In the genomic region with DNA sequence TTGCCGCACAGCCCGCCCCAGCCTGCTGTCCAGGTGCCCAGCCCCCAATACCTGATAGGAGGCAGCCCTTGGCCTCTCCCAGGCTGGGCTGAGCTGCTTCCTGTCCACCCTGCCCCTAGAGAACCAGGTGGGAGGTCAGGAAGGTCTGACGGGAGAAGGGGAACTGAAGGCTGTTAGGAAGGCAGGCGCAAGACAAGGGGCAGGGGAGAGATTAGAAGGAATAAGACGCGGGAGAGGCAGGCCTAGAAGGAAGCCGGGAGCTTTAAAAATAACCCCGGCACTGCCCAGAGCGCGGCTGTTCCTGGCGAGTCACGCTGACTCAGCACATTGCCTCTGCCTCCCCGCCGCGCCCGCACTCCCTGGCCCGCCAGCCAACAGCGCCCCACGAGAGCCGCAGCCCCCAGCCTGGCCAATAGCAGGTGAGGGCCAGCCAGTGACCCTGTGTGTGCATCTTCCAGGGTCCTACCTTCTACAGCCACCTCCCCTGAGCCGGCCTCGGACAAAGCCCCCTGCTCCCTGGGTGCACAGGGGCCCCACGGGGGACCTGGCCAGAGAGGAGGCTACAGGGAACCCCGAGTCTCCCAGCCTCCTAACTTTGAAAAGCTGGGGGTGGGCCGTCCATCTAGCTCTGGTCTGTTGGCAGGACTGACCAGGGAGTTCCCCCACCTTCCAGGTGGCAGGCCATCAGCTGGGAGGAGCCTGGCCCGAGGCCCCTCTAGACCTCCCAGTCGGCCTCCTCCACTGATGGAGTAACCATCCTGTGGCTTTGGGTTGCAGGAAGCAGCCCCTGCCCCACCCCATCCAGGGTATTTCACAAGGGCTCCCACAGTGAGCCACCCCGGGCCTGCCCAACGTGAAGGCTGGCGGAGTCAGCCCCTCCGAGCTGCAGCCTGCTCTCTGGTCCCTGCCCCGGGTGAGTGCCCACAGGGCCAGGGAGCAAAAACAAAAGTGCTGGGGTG, we compare ENCODE assay signal across 8 cellular contexts. TPM values are rescaled to one million over a fixed set of nuclear protein-coding genes. Genes with fewer than 3 reads are reported as not detected.
DNase-seq lines count a peak whose midpoint lies in the region; ATAC-seq, FAIRE-seq and TF ChIP-seq lines count a peak whose summit lies in the region.

No MANE protein-coding gene starts in this region.

- no peaks in the 10 kb centered on the region for H3K27me3 Mint-ChIP-seq in activated T-helper 1 cell treated with anti-CD3 and anti-CD28 coated beads, Interleukin-12 subunit alpha, Interleukin-12 subunit beta, Interleukin-2, Interleukin-4 antibody, amounts not matched to agents 30 ng/mL and 10 ng/mL and 1 ng/mL, durations not matched to agents 14 hours and 24 hours and 36 hours (ENCODE audit: insufficient read depth)

- no peak overlapping the region; the same call in 1 of the 2 replicates for H2AFZ ChIP-seq in KMS-11 (ENCODE audit: low read depth)

- H3K9ac ChIP-seq in BLaER1 (peak overlapping the region; percentile 81), KMS-11 (peak overlapping the region; percentile 85), iPS-20b (ENCODE audit: low read depth, low read length) (peak overlapping the region; percentile 75; the same call in 1 of the 2 replicates)

- no peak for FAIRE-seq in small intestine (lab: Jason Lieb, UNC)

- H4K20me1 ChIP-seq in BLaER1 (peaks cover 31% of the 10 kb centered on the region), KMS-11 (ENCODE audit: insufficient read depth) (0 out of 2 replicates have a peak, but pooled peaks cover 4% of the 10 kb centered on the region)

- H3K4me1 Mint-ChIP-seq in activated T-helper 1 cell treated with anti-CD3 and anti-CD28 coated beads, Interleukin-12 subunit alpha, Interleukin-12 subunit beta, Interleukin-2, Interleukin-4 antibody, amounts not matched to agents 30 ng/mL and 10 ng/mL and 1 ng/mL, durations not matched to agents 14 hours and 24 hours and 36 hours (ENCODE audit: low read depth), result peaks cover 26% of the 10 kb centered on the region

- no peak overlapping the region for H3K27ac Mint-ChIP-seq in activated T-helper 1 cell treated with anti-CD3 and anti-CD28 coated beads, Interleukin-12 subunit alpha, Interleukin-12 subunit beta, Interleukin-2, Interleukin-4 antibody, amounts not matched to agents 30 ng/mL and 10 ng/mL and 1 ng/mL, durations not matched to agents 14 hours and 24 hours and 36 hours

- H3K36me3 Mint-ChIP-seq in activated T-helper 1 cell treated with anti-CD3 and anti-CD28 coated beads, Interleukin-12 subunit alpha, Interleukin-12 subunit beta, Interleukin-2, Interleukin-4 antibody, amounts not matched to agents 30 ng/mL and 10 ng/mL and 1 ng/mL, durations not matched to agents 14 hours and 24 hours and 36 hours (ENCODE audit: low read depth), result peaks cover 10% of the 10 kb centered on the region

- peaks cover 7% of the 10 kb centered on the region for H3K27me3 ChIP-seq in BLaER1
- H3K27me3 ChIP-seq in KMS-11 (ENCODE audit: insufficient read depth, low read depth), result no peaks in the 10 kb centered on the region
- no peaks in the 10 kb centered on the region for H3K27me3 ChIP-seq in body of pancreas
- peaks cover 6% of the 10 kb centered on the region for H3K27me3 ChIP-seq in iPS-20b (ENCODE audit: insufficient read depth, low read length)
- H3K27me3 ChIP-seq in small intestine (ENCODE audit: control insufficient read depth in 2 of 2, insufficient read depth in 2 of 2, low read length in 2 of 2), result no peaks in the 10 kb centered on the region

- H3K4me2 ChIP-seq in BLaER1, result peak overlapping the region; percentile 100
- H3K4me2 ChIP-seq in KMS-11, result peak overlapping the region; percentile 100

- intact Hi-C loops in body of pancreas (cut with DNase I), result no loop called here
- intact Hi-C loops in activated T-helper 1 cell treated with anti-CD3 and anti-CD28 coated beads, Interleukin-12 subunit alpha, Interleukin-12 subunit beta, Interleukin-2, Interleukin-4 antibody, amounts not matched to agents 30 ng/mL and 10 ng/mL and 1 ng/mL, durations not matched to agents 14 hours and 24 hours and 36 hours (cut with micrococcal nuclease), result no loop called here

- H3K4me3 ChIP-seq in BLaER1 (peak overlapping the region; percentile 64), KMS-11 (IDR thresholded peaks at IDR 0.05; ENCODE audit: insufficient read depth, low read depth, low read length) (no peak overlapping the region), body of pancreas (no peak overlapping the region), iPS-20b (ENCODE audit: low read length) (peak overlapping the region; percentile 55; the same call in 1 of the 2 replicates), small intestine (ENCODE audit: low read depth in 1 of 2, low read length in 2 of 2) (peak overlapping the region in 1 of 2 donors; percentile 27)

- WGBS in body of pancreas, 2 donors, result 16 to 28% methylated on average over 7 to 32 of the region's 32 CpGs
- WGBS in small intestine, 3 donors, result 22 to 29% (median 28%) methylated on average over 29 to 32 of the region's 32 CpGs

- peaks cover 81% of the 10 kb centered on the region for H3K79me2 ChIP-seq in KMS-11 (ENCODE audit: insufficient read depth, low read depth)

- CTCF ChIA-PET in HEK293T (lab: Yijun Ruan, JAX), result interaction anchor here (0.5 to 1.6 kb wide), 4 partner anchors 36 to 671 kb away, joined by 4 to 5 read pairs (median 4); no protein-coding TSS in a partner anchor

- H3K36me3 ChIP-seq in BLaER1 (peaks cover 24% of the 10 kb centered on the region), KMS-11 (ENCODE audit: insufficient read depth) (no peaks in the 10 kb centered on the region; the same call in 1 of the 2 replicates), body of pancreas (replicated peaks in 1 of 2; ENCODE audit: insufficient read depth in 1 of 2, low read depth in 2 of 2) (no peaks in the 10 kb centered on the region), iPS-20b (ENCODE audit: insufficient read depth, low read depth, low read length) (peaks cover 39% of the 10 kb centered on the region), small intestine (ENCODE audit: control insufficient read depth in 2 of 2, insufficient read depth in 2 of 2, low read length in 2 of 2) (peaks cover 0 to 2% of the 10 kb centered on the region in 2 donors)

- POLR2A ChIA-PET in HEK293T (lab: Yijun Ruan, JAX), result interaction anchor here (1.0 to 4.9 kb wide), 7 partner anchors 10 to 56 kb away, joined by 3 to 24 read pairs (median 6); partner anchors contain the start of genes ANAPC11, ARHGDIA, PCYT2 and PYCR1

- peak; percentile 64 to 78 (median 70) for DNase-seq in body of pancreas
- DNase-seq in small intestine, result peak; percentile 87
- DNase-seq in stimulated activated CD4-positive, alpha-beta T cell treated with anti-CD3 and anti-CD28 coated beads, Interleukin-4, amount 100 ng/mL, for 24 hours, result no peak
- DNase-seq in HEK293T (ENCODE audit: extremely low spot score), result no peak
- DNase-seq in activated T-helper 1 cell treated with anti-CD3 and anti-CD28 coated beads, Interleukin-12 subunit alpha, Interleukin-12 subunit beta, Interleukin-2, Interleukin-4 antibody, amounts not matched to agents 30 ng/mL and 10 ng/mL and 1 ng/mL, durations not matched to agents 14 hours and 24 hours and 36 hours (ENCODE audit: low spot score), result no peak

- peak overlapping the region; percentile 86 for H3K27ac ChIP-seq in BLaER1
- peak overlapping the region; percentile 95 for H3K27ac ChIP-seq in KMS-11
- H3K27ac ChIP-seq in body of pancreas, result peak overlapping the region in 2 of 4 donors; percentile 63
- peak overlapping the region; percentile 76 for H3K27ac ChIP-seq in iPS-20b (ENCODE audit: low read length)
- H3K27ac ChIP-seq in small intestine (ENCODE audit: low read depth in 1 of 2, low read length in 1 of 2), result peak overlapping the region; percentile 60 to 63

- ATAC-seq in body of pancreas, result no peak

- H3K9me3 ChIP-seq in BLaER1 (no peaks in the 10 kb centered on the region), body of pancreas (no peaks in the 10 kb centered on the region), iPS-20b (ENCODE audit: insufficient read depth, low read depth, low read length) (no peaks in the 10 kb centered on the region), small intestine (ENCODE audit: control insufficient read depth, low read depth) (no peaks in the 10 kb centered on the region)

- H3K9me3 Mint-ChIP-seq in activated T-helper 1 cell treated with anti-CD3 and anti-CD28 coated beads, Interleukin-12 subunit alpha, Interleukin-12 subunit beta, Interleukin-2, Interleukin-4 antibody, amounts not matched to agents 30 ng/mL and 10 ng/mL and 1 ng/mL, durations not matched to agents 14 hours and 24 hours and 36 hours, result no peaks in the 10 kb centered on the region

- TF ChIP-seq CTCF in KMS-11 (conservative IDR thresholded peaks at IDR 0.05; ENCODE audit: low read depth, low read length) (no peak), body of pancreas (IDR thresholded peaks at IDR 0.05) (no peak)

- no peak overlapping the region for H3K4me3 Mint-ChIP-seq in activated T-helper 1 cell treated with anti-CD3 and anti-CD28 coated beads, Interleukin-12 subunit alpha, Interleukin-12 subunit beta, Interleukin-2, Interleukin-4 antibody, amounts not matched to agents 30 ng/mL and 10 ng/mL and 1 ng/mL, durations not matched to agents 14 hours and 24 hours and 36 hours

- TF ChIP-seq POLR2A in body of pancreas (IDR thresholded peaks at IDR 0.05), result no peak

- H3K4me1 ChIP-seq in BLaER1 (peaks cover 87% of the 10 kb centered on the region), KMS-11 (ENCODE audit: low read depth, poor library complexity, severe bottlenecking) (peaks cover 58% of the 10 kb centered on the region), body of pancreas (peaks cover 46% of the 10 kb centered on the region), iPS-20b (ENCODE audit: insufficient read depth, low read length) (peaks cover 16% of the 10 kb centered on the region; the same call in 1 of the 2 replicates), small intestine (ENCODE audit: control insufficient read depth in 2 of 2, insufficient read depth in 1 of 2, low read depth in 1 of 2, low read length in 1 of 2) (peaks cover 13% of the 10 kb centered on the region in 2 donors)

RNA-seq across cellular contexts. Expression of gene MAFG, which starts 4.0 kb away (rescaled TPM):
- total RNA-seq in body of pancreas, result 10 to 100 TPM in 1 of 2 donors, 1 to 10 TPM in 1; 8.3 to 14.5 TPM
- polyA plus RNA-seq in small intestine, result 10 to 100 TPM in 1 of 3 donors, 1 to 10 TPM in 2; 7.6 to 16.6 (median 8.9) TPM
- 33.8 and 35.5 TPM in 2 replicates for total RNA-seq in activated T-helper 1 cell treated with anti-CD3 and anti-CD28 coated beads, Interleukin-12 subunit alpha, Interleukin-12 subunit beta, Interleukin-2, Interleukin-4 antibody, amounts not matched to agents 30 ng/mL and 10 ng/mL and 1 ng/mL, durations not matched to agents 14 hours and 24 hours and 36 hours

RNA-seq across cellular contexts. Expression of gene SIRT7, which starts 5.6 kb away (rescaled TPM):
- total RNA-seq in body of pancreas, result 10 to 100 TPM; 23.9 to 48.5 TPM
- 100 to 1,000 TPM in 1 of 3 donors, 10 to 100 TPM in 2; 33.8 to 129 (median 87.0) TPM for polyA plus RNA-seq in small intestine
- total RNA-seq in activated T-helper 1 cell treated with anti-CD3 and anti-CD28 coated beads, Interleukin-12 subunit alpha, Interleukin-12 subunit beta, Interleukin-2, Interleukin-4 antibody, amounts not matched to agents 30 ng/mL and 10 ng/mL and 1 ng/mL, durations not matched to agents 14 hours and 24 hours and 36 hours, result 53.2 and 57.5 TPM in 2 replicates

RNA-seq across cellular contexts. Expression of gene PCYT2, which starts 12.4 kb away (rescaled TPM):
- 10 to 100 TPM; 13.0 to 25.1 TPM for total RNA-seq in body of pancreas
- polyA plus RNA-seq in small intestine, result 100 to 1,000 TPM; 111 to 303 (median 237) TPM
- total RNA-seq in activated T-helper 1 cell treated with anti-CD3 and anti-CD28 coated beads, Interleukin-12 subunit alpha, Interleukin-12 subunit beta, Interleukin-2, Interleukin-4 antibody, amounts not matched to agents 30 ng/mL and 10 ng/mL and 1 ng/mL, durations not matched to agents 14 hours and 24 hours and 36 hours, result 49.5 and 54.5 TPM in 2 replicates

RNA-seq across cellular contexts. Expression of gene PYCR1, which starts 13.5 kb away (rescaled TPM):
- 10 to 100 TPM; 38.2 to 54.2 TPM for total RNA-seq in body of pancreas
- 10 to 100 TPM in 1 of 3 donors, 1 to 10 TPM in 2; 8.3 to 71.6 (median 9.5) TPM for polyA plus RNA-seq in small intestine
- 130 and 131 TPM in 2 replicates for total RNA-seq in activated T-helper 1 cell treated with anti-CD3 and anti-CD28 coated beads, Interleukin-12 subunit alpha, Interleukin-12 subunit beta, Interleukin-2, Interleukin-4 antibody, amounts not matched to agents 30 ng/mL and 10 ng/mL and 1 ng/mL, durations not matched to agents 14 hours and 24 hours and 36 hours

RNA-seq across cellular contexts. Expression of gene NPB, which starts 21.5 kb away (rescaled TPM):
- 1 to 10 TPM in 1 of 2 donors, under 1 TPM in 1; 0.66 to 1.8 TPM for total RNA-seq in body of pancreas
- polyA plus RNA-seq in small intestine, result 1 to 10 TPM in 1 of 3 donors, under 1 TPM in 2; 0.54 to 1.8 (median 0.64) TPM
- total RNA-seq in activated T-helper 1 cell treated with anti-CD3 and anti-CD28 coated beads, Interleukin-12 subunit alpha, Interleukin-12 subunit beta, Interleukin-2, Interleukin-4 antibody, amounts not matched to agents 30 ng/mL and 10 ng/mL and 1 ng/mL, durations not matched to agents 14 hours and 24 hours and 36 hours, result 0.24 and 0.31 TPM in 2 replicates

Comparison
In these comparisons a context has a peak if more than half of its experiments do, and no peak if none do; other contexts are left out.
1. H3K4me3 ChIP-seq: peak in BLaER1 (single experiment) and iPS-20b (single experiment); none in KMS-11 (single experiment) and body of pancreas (0 of 2).
2. DNase-seq: peak in body of pancreas (4 of 4) and small intestine (single experiment); none in stimulated activated CD4-positive, alpha-beta T cell treated with anti-CD3 and anti-CD28 coated beads, Interleukin-4, amount 100 ng/mL, for 24 hours (single experiment), HEK293T (single experiment) and activated T-helper 1 cell treated with anti-CD3 and anti-CD28 coated beads, Interleukin-12 subunit alpha, Interleukin-12 subunit beta, Interleukin-2, Interleukin-4 antibody, amounts not matched to agents 30 ng/mL and 10 ng/mL and 1 ng/mL, durations not matched to agents 14 hours and 24 hours and 36 hours (single experiment).
3. Peak in every context shown above with its lines, with median percentiles within 50 percentile points of each other: H3K9ac ChIP-seq.